30 cellular contexts compared by ENCODE assay signal in genomic region chr21:15031790-15032357, GRCh38. TPM values are rescaled to one million over a fixed set of nuclear protein-coding genes. Genes with fewer than 3 reads are reported as not detected.
A peak's percentile ranks its signal among the peaks of the same experiment; 100 is the strongest.
DNase-seq lines count a peak whose midpoint lies in the region; ATAC-seq and TF ChIP-seq lines count a peak whose summit lies in the region.
"Had no signal": no experiment of that assay in that cellular context is flagged by ENCODE, and none has a peak within 500 bp of the region (broad histone marks: within the 10 kb centered on the region; RNA-seq: fewer than 3 reads in every experiment).

No MANE protein-coding gene starts in this region.

- no peak for DNase-seq in activated naive CD4-positive, alpha-beta T cell treated with anti-CD3 and anti-CD28 coated beads, Interleukin-2, amount 50 U/mL, for 72 hours (ENCODE audit: low spot score in 2 of 2)
- DNase-seq in activated naive CD4-positive, alpha-beta T cell treated with Interleukin-2 at 50 U/mL for 16 hours, result no peak
- peak; percentile 28 for DNase-seq in LHCN-M2 (ENCODE audit: low read depth)
- DNase-seq in epithelial cell of esophagus (ENCODE audit: low read depth), result peak; percentile 16
- DNase-seq: activated CD4-positive, alpha-beta T cell treated with anti-CD3 and anti-CD28 coated beads, Interleukin-2, amount 10 ng/mL, durations not matched to agents 24 days and 14 days; activated naive CD4-positive, alpha-beta T cell treated with anti-CD3 and anti-CD28 coated beads, Interleukin-2, amount 10 ng/mL, durations not matched to agents 7 days and 5 days; anterior cingulate cortex; caudate nucleus; CD8-positive, alpha-beta T cell; DMS 273 treated with DMSO at 0.1 percent for 48 hours; endodermal cell; foreskin melanocyte; mucosa of descending colon; NCI-H1105 treated with DMSO at 0.1 percent for 48 hours; NCI-H2029; Peyer's patch; right cardiac atrium; SHP77 treated with DMSO at 0.1 percent for 48 hours; stimulated activated CD4-positive, alpha-beta T cell treated with anti-CD3 and anti-CD28 coated beads, Interleukin-4, amount 100 ng/mL, for 1 hour; testis; WERI-Rb-1 had no signal

- H3K36me3 ChIP-seq in subcutaneous abdominal adipose tissue (ENCODE audit: control insufficient read depth in 5 of 5, insufficient read depth in 5 of 5, low read length in 5 of 5), result peaks cover 0 to 19% (median 2%) of the 10 kb centered on the region in 5 donors
- H3K36me3 ChIP-seq: esophagus muscularis mucosa, Peyer's patch had no signal

- no peaks in the 10 kb centered on the region for H3K9me3 ChIP-seq in subcutaneous abdominal adipose tissue (ENCODE audit: control insufficient read depth in 5 of 5, low read length in 5 of 5)
- H3K9me3 ChIP-seq: esophagus muscularis mucosa, mucosa of descending colon, Peyer's patch, testis had no signal

- no peak overlapping the region for H3K9ac ChIP-seq in subcutaneous abdominal adipose tissue (ENCODE audit: low read length in 5 of 5)
- H3K9ac ChIP-seq: parathyroid adenoma had no signal

- H3K27ac Mint-ChIP-seq in activated naive CD4-positive, alpha-beta T cell treated with anti-CD3 and anti-CD28 coated beads, Interleukin-2, amount 50 U/mL, for 72 hours, result no peak overlapping the region
- H3K27ac Mint-ChIP-seq: activated CD4-positive, alpha-beta T cell treated with anti-CD3 and anti-CD28 coated beads, Interleukin-2, amount 10 ng/mL, durations not matched to agents 24 days and 14 days; activated naive CD4-positive, alpha-beta T cell treated with anti-CD3 and anti-CD28 coated beads, Interleukin-2, amount 10 ng/mL, durations not matched to agents 7 days and 5 days; CD8-positive, alpha-beta T cell; dendritic cell treated with granulocyte-macrophage colony-stimulating factor and Interleukin-4, amounts not matched to agents 40 ng/mL and 50 ng/mL, for 4 days; endodermal cell; natural killer cell treated with Interleukin-12 subunit alpha and Interleukin-12 subunit beta and Interleukin-15 and Interleukin-18, amount 100 ng/mL, for 72 hours had no signal

- no peaks in the 10 kb centered on the region for H3K27me3 ChIP-seq in subcutaneous abdominal adipose tissue (ENCODE audit: control insufficient read depth in 5 of 5, insufficient read depth in 4 of 5, low read length in 5 of 5)
- H3K27me3 ChIP-seq: esophagus muscularis mucosa, Peyer's patch, testis had no signal

- H3K4me3 ChIP-seq in epithelial cell of esophagus (ENCODE audit: low read length), result no peak overlapping the region
- no peak overlapping the region for H3K4me3 ChIP-seq in subcutaneous abdominal adipose tissue (ENCODE audit: low read depth in 1 of 5, low read length in 5 of 5)
- H3K4me3 ChIP-seq: esophagus muscularis mucosa, lung, mucosa of descending colon, Peyer's patch, testis had no signal

- H3K27ac ChIP-seq in subcutaneous abdominal adipose tissue (ENCODE audit: low read depth, low read length), result peak overlapping the region; percentile 51
- H3K27ac ChIP-seq: esophagus muscularis mucosa, parathyroid adenoma, Peyer's patch, testis, WERI-Rb-1 had no signal

- H3K4me1 ChIP-seq in subcutaneous abdominal adipose tissue (ENCODE audit: control insufficient read depth in 5 of 5, insufficient read depth in 5 of 5, low read length in 5 of 5), result peaks cover 0 to 29% (median 11%) of the 10 kb centered on the region in 5 donors

- no peaks in the 10 kb centered on the region for H3K9me3 Mint-ChIP-seq in activated naive CD4-positive, alpha-beta T cell treated with anti-CD3 and anti-CD28 coated beads, Interleukin-2, amount 50 U/mL, for 72 hours
- H3K9me3 Mint-ChIP-seq: activated CD4-positive, alpha-beta T cell treated with anti-CD3 and anti-CD28 coated beads, Interleukin-2, amount 10 ng/mL, durations not matched to agents 24 days and 14 days; CD8-positive, alpha-beta T cell; dendritic cell treated with granulocyte-macrophage colony-stimulating factor and Interleukin-4, amounts not matched to agents 40 ng/mL and 50 ng/mL, for 4 days; endodermal cell; natural killer cell treated with Interleukin-12 subunit alpha and Interleukin-12 subunit beta and Interleukin-15 and Interleukin-18, amount 100 ng/mL, for 72 hours had no signal

- no peak for TF ChIP-seq CTCF in epithelial cell of esophagus (IDR thresholded peaks at IDR 0.05; ENCODE audit: insufficient read depth, low read depth, low read length, missing control alignments)

- H3K36me3 Mint-ChIP-seq in activated naive CD4-positive, alpha-beta T cell treated with anti-CD3 and anti-CD28 coated beads, Interleukin-2, amount 50 U/mL, for 72 hours, result peaks cover 0 to 12% of the 10 kb centered on the region in 2 donors
- H3K36me3 Mint-ChIP-seq: activated naive CD4-positive, alpha-beta T cell treated with anti-CD3 and anti-CD28 coated beads, Interleukin-2, amount 10 ng/mL, durations not matched to agents 7 days and 5 days; natural killer cell treated with Interleukin-12 subunit alpha and Interleukin-12 subunit beta and Interleukin-15 and Interleukin-18, amount 100 ng/mL, for 72 hours had no signal

- ATAC-seq in activated naive CD4-positive, alpha-beta T cell treated with anti-CD3 and anti-CD28 coated beads, Interleukin-2, amount 50 U/mL, for 72 hours, result peak; percentile 39 to 62
- no peak for ATAC-seq in GM19023 (IDR thresholded peaks at IDR 0.05; ENCODE audit: unreplicated experiment)
- ATAC-seq in HG02973 (IDR thresholded peaks at IDR 0.05; ENCODE audit: unreplicated experiment), result no peak
- no peak for ATAC-seq in HG03439 (IDR thresholded peaks at IDR 0.05; ENCODE audit: unreplicated experiment)
- ATAC-seq: CD8-positive, alpha-beta T cell; mucosa of descending colon; natural killer cell treated with Interleukin-12 subunit alpha and Interleukin-12 subunit beta and Interleukin-15 and Interleukin-18, amount 100 ng/mL, for 72 hours; right cardiac atrium had no signal

RNA-seq across cellular contexts. Expression of gene NRIP1, which starts 32.9 kb away (rescaled TPM):
- 10 to 100 TPM in 1 of 2 donors, 1 to 10 TPM in 1; 7.6 to 11.3 TPM for total RNA-seq in activated naive CD4-positive, alpha-beta T cell treated with anti-CD3 and anti-CD28 coated beads, Interleukin-2, amount 50 U/mL, for 72 hours
- 18.8 and 25.7 TPM in 2 replicates for total RNA-seq in LHCN-M2 (2014; rRNA removed)
- 2.9 TPM for polyA plus RNA-seq in LHCN-M2 (2012)

Comparison
In these comparisons a context has a peak if more than half of its experiments do, and no peak if none do; other contexts are left out.
1. ATAC-seq: peak in activated naive CD4-positive, alpha-beta T cell treated with anti-CD3 and anti-CD28 coated beads, Interleukin-2, amount 50 U/mL, for 72 hours (2 of 2); none in GM19023 (single experiment), HG02973 (single experiment) and HG03439 (single experiment).
2. DNase-seq: peak in LHCN-M2 (single experiment) and epithelial cell of esophagus (single experiment); none in activated naive CD4-positive, alpha-beta T cell treated with anti-CD3 and anti-CD28 coated beads, Interleukin-2, amount 50 U/mL, for 72 hours (0 of 2) and activated naive CD4-positive, alpha-beta T cell treated with Interleukin-2 at 50 U/mL for 16 hours (single experiment).